ENCODE assay signal across 1 cellular context in the genomic region with DNA sequence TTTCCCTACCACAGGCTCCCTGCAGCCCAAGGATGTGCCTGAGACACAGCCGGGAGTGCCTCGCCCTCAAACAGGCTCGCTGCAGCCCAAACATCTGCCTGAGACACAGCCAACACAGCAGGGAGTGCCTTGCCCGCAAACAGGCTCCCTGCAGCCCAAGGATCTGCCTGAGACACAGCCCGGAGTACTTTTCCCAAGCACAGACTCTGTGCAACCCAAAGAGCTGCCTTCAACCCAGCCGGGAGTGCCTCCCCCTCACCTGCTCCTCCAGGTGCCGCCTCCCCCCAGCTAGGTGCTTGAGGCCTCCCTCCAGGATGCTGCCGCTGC.
TF ChIP-seq lines count a peak whose summit lies in the region.

No MANE protein-coding gene starts in this region.

TF ChIP-seq in K562, 482 proteins besides CTCF, POLR2A, EP300 and RAD21:
- TF ChIP-seq RBM39 (optimal IDR thresholded peaks at IDR 0.05; ENCODE audit: low read depth, low read length) (no peak), BRD4 (IDR thresholded peaks at IDR 0.05) (no peak), KAT2B (IDR thresholded peaks at IDR 0.05; ENCODE audit: low read depth, low read length) (no peak)
